In the genomic region with DNA sequence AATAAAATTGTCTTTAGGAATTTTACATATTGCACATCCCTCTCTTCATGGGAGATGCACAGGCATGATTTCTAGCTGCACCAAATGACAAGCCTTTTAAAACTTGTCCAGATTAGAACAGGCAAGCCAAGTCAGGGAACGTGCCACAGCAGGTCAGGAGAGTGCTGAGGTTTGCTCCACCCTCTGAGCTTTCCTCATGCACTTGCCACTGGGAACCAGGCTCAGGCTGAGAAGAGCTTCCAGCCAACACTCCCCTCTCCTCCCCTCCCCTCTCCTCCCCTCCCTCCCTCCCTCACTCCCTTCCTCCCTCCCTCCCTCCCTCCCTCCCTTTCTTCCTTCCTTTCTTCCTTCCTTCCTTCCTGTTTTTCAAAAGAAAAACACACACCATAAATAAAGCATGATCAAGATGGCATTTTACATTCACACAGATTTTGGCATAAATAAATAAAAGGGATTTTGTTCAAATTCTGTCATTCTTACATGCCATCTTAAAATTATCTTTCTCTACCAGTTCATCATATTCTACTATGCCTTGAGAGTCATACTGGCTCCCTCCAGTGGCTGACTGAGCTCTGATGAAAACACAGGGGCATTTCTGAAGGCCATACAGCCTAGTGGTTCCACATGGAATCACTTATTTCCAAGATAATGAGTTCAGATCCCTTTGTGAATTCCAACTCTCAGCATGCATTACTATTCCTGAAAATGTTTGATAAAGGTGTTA, we compare ENCODE assay signal across 8 cellular contexts.
DNase-seq lines count a peak whose midpoint lies in the region; ATAC-seq, FAIRE-seq and TF ChIP-seq lines count a peak whose summit lies in the region.

No MANE protein-coding gene starts in this region.

- H3K27me3 ChIP-seq in BE2C = no peaks in the 10 kb centered on the region
- no peaks in the 10 kb centered on the region for H3K27me3 ChIP-seq in mesendoderm (ENCODE audit: insufficient read depth, low read length, poor library complexity)

- no peaks in the 10 kb centered on the region for H3K9me3 Mint-ChIP-seq in endothelial cell (ENCODE audit: unreplicated experiment)

- peak; percentile 63 for DNase-seq in BE2C
- DNase-seq in GM18507 (ENCODE audit: extremely low spot score, insufficient read length, low read depth) = no peak
- DNase-seq in OCI-M1 (lab: John Stamatoyannopoulos, UW) = peak; percentile 64
- DNase-seq in endothelial cell (ENCODE audit: low spot score) = peak; percentile 31
- peak; percentile 86 for DNase-seq in mesendoderm

- H2BK120ac ChIP-seq in mesendoderm (ENCODE audit: low read depth, low read length) = no peak overlapping the region

- ATAC-seq in HG03432 (IDR thresholded peaks at IDR 0.05; ENCODE audit: unreplicated experiment) (peak; percentile 76), HG03469 (IDR thresholded peaks at IDR 0.05; ENCODE audit: unreplicated experiment) (no peak), GM21360 (IDR thresholded peaks at IDR 0.05; ENCODE audit: unreplicated experiment) (no peak)

- H3K9me3 ChIP-seq in BE2C = no peaks in the 10 kb centered on the region

- no peaks in the 10 kb centered on the region; the same call in none of the 2 replicates for H3K4me1 ChIP-seq in BE2C
- H3K4me1 ChIP-seq in mesendoderm (ENCODE audit: control insufficient read depth, low read depth, low read length) = no peaks in the 10 kb centered on the region

- H3K36me3 Mint-ChIP-seq in endothelial cell (ENCODE audit: low read depth, unreplicated experiment) = no peaks in the 10 kb centered on the region

- no CpG with 5 or more reads among the region's 1 CpG for WGBS in mesendoderm (ENCODE audit: extremely low coverage, insufficient coverage, low lambda C conversion rate)

- H3K27ac Mint-ChIP-seq in endothelial cell (ENCODE audit: unreplicated experiment) = no peak overlapping the region

- no peaks in the 10 kb centered on the region for H3K79me2 ChIP-seq in mesendoderm (ENCODE audit: control insufficient read depth, insufficient read depth, low read length)

- no peak overlapping the region for H3K23ac ChIP-seq in mesendoderm (ENCODE audit: low read length)

- no peak overlapping the region for H3K4ac ChIP-seq in mesendoderm (ENCODE audit: low read depth, low read length)

- H3K4me3 ChIP-seq in BE2C (ENCODE audit: low read depth, low read length) (no peak overlapping the region), mesendoderm (ENCODE audit: low read length) (no peak overlapping the region)

- no peak overlapping the region for H3K4me2 ChIP-seq in mesendoderm (ENCODE audit: low read length)

- H3K79me1 ChIP-seq in mesendoderm (ENCODE audit: low read length) = no peaks in the 10 kb centered on the region

- peak; percentile 56 for FAIRE-seq in GM18507 (lab: Jason Lieb, UNC)

- peaks cover 2% of the 10 kb centered on the region for H3K27me3 Mint-ChIP-seq in endothelial cell (ENCODE audit: unreplicated experiment)

- H3K36me3 ChIP-seq in BE2C = no peaks in the 10 kb centered on the region
- no peaks in the 10 kb centered on the region for H3K36me3 ChIP-seq in mesendoderm (ENCODE audit: control insufficient read depth, insufficient read depth, low read length)

- no peak overlapping the region for H2BK5ac ChIP-seq in mesendoderm (ENCODE audit: low read length)

- H2BK15ac ChIP-seq in mesendoderm (replicated peaks; ENCODE audit: low read depth) = no peak overlapping the region

- H4K5ac ChIP-seq in mesendoderm (ENCODE audit: low read length) = no peak overlapping the region

- H3K9ac ChIP-seq in mesendoderm (ENCODE audit: low read length) = no peak overlapping the region

- peaks cover 18% of the 10 kb centered on the region for H3K4me1 Mint-ChIP-seq in endothelial cell (ENCODE audit: unreplicated experiment)

- H2AK5ac ChIP-seq in mesendoderm (ENCODE audit: low read length) = no peak overlapping the region

- H3K4me3 Mint-ChIP-seq in endothelial cell (ENCODE audit: unreplicated experiment) = no peak overlapping the region

- H3K18ac ChIP-seq in mesendoderm (ENCODE audit: low read length) = no peak overlapping the region

- peak; percentile 87 for TF ChIP-seq CTCF in BE2C (IDR thresholded peaks at IDR 0.05; ENCODE audit: low read depth, low read length)
- TF ChIP-seq CTCF in endothelial cell (IDR thresholded peaks at IDR 0.05; ENCODE audit: unreplicated experiment) = peak; percentile 59

- no peak overlapping the region for H3K56ac ChIP-seq in mesendoderm (ENCODE audit: low read length)

- no peak overlapping the region for H4K8ac ChIP-seq in mesendoderm (ENCODE audit: low read depth, low read length)

- no peak overlapping the region for H3K27ac ChIP-seq in mesendoderm (ENCODE audit: low read depth, low read length)
